ENCODE assay signal across 12 cellular contexts in the genomic region with DNA sequence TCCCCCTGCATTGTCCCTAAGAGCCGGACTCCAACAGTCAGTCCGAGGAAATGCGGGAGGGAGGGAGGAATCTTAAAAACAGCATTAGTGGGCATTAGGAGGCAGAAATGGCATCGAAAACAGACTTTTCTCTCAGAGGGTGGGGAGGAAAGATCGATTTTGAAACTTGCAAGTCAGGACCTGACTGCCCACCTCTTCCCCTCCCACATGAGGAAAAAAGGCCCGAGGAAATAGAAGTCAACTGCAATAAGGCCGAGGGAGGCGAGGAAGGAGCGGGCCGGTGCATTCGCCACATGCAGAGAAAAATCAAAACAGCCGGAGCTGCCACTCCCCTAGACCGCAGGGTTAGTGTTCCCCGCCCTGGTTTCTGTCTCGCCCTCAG. TPM values are rescaled to one million over a fixed set of nuclear protein-coding genes. Genes with fewer than 3 reads are reported as not detected.
A peak's percentile ranks its signal among the peaks of the same experiment; 100 is the strongest.
DNase-seq lines count a peak whose midpoint lies in the region; ATAC-seq, FAIRE-seq and TF ChIP-seq lines count a peak whose summit lies in the region.
"Had no signal": no experiment of that assay in that cellular context is flagged by ENCODE, and none has a peak within 500 bp of the region (broad histone marks: within the 10 kb centered on the region; RNA-seq: fewer than 3 reads in every experiment).

No MANE protein-coding gene starts in this region.

- H3K36me3 Mint-ChIP-seq in GM23338 (ENCODE audit: low read depth) (no peaks in the 10 kb centered on the region), brain (no peaks in the 10 kb centered on the region), neural crest cell (ENCODE audit: low read depth) (peaks cover 2% of the 10 kb centered on the region)

- H4K20me1 ChIP-seq in GM23338 (replicated peaks; ENCODE audit: insufficient read depth), result peaks cover 35% of the 10 kb centered on the region

- H3K4me3 ChIP-seq in BE2C (ENCODE audit: low read depth, low read length) (peak overlapping the region; percentile 10; the same call in 1 of the 2 replicates), GM23338 (no peak overlapping the region), small intestine (ENCODE audit: low read depth in 1 of 2, low read length in 2 of 2) (peak overlapping the region in 1 of 2 donors; percentile 31)

- H3K9me3 ChIP-seq in BE2C, result peaks cover 4% of the 10 kb centered on the region
- no peaks in the 10 kb centered on the region for H3K9me3 ChIP-seq in small intestine (ENCODE audit: control insufficient read depth, low read depth)

- no peak for TF ChIP-seq CTCF in BE2C (IDR thresholded peaks at IDR 0.05; ENCODE audit: low read depth, low read length)
- no peak for TF ChIP-seq CTCF in GM23338 (conservative IDR thresholded peaks at IDR 0.05; ENCODE audit: low read depth in 2 of 2)
- no peak for TF ChIP-seq CTCF in brain (conservative IDR thresholded peaks at IDR 0.05)
- no peak for TF ChIP-seq CTCF in neural crest cell (conservative IDR thresholded peaks at IDR 0.05)

- H3K27ac Mint-ChIP-seq in GM23338, result no peak overlapping the region
- peak overlapping the region in 2 of 5 experiments; percentile 82 to 94 for H3K27ac Mint-ChIP-seq in brain
- H3K27ac Mint-ChIP-seq in neural crest cell (ENCODE audit: unreplicated experiment), result no peak overlapping the region
- H3K27ac Mint-ChIP-seq: activated T-helper 2 cell treated with anti-CD3 and anti-CD28 coated beads, Interferon-gamma antibody, Interleukin-2, Interleukin-4, amounts not matched to agents 10 μg/mL and 5 μg/mL and 100 μg/mL, durations not matched to agents 14 hours and 24 hours and 36 hours; endodermal cell had no signal

- H3K9me3 Mint-ChIP-seq in GM23338 (peaks cover 15% of the 10 kb centered on the region), brain (peaks cover 0 to 8% (median under 1%) of the 10 kb centered on the region in 5 experiments), neural crest cell (no peaks in the 10 kb centered on the region)
- H3K9me3 Mint-ChIP-seq: activated T-helper 2 cell treated with anti-CD3 and anti-CD28 coated beads, Interferon-gamma antibody, Interleukin-2, Interleukin-4, amounts not matched to agents 10 μg/mL and 5 μg/mL and 100 μg/mL, durations not matched to agents 14 hours and 24 hours and 36 hours; endodermal cell had no signal

- H3K27me3 ChIP-seq in BE2C, result peaks cover 100% of the 10 kb centered on the region
- peaks cover 100% of the 10 kb centered on the region for H3K27me3 ChIP-seq in GM23338 (ENCODE audit: insufficient read depth)
- peaks cover 35 to 72% of the 10 kb centered on the region in 2 donors for H3K27me3 ChIP-seq in small intestine (ENCODE audit: control insufficient read depth in 2 of 2, insufficient read depth in 2 of 2, low read length in 2 of 2)

- no peak for FAIRE-seq in small intestine (lab: Jason Lieb, UNC)
- FAIRE-seq: GM18507 had no signal

- WGBS in small intestine, 3 donors, result 2 to 3% (median 3%) methylated on average over 15 of the region's 15 CpGs

- H3K4me2 ChIP-seq in GM23338, result 0 out of 2 replicates have a peak overlapping the region, but pooled peaks have one; percentile 29

- H3K36me3 ChIP-seq in BE2C (no peaks in the 10 kb centered on the region), GM23338 (ENCODE audit: insufficient read depth) (no peaks in the 10 kb centered on the region), small intestine (ENCODE audit: control insufficient read depth in 2 of 2, insufficient read depth in 2 of 2, low read length in 2 of 2) (no peaks in the 10 kb centered on the region)

- H3K79me2 ChIP-seq in GM23338 (replicated peaks; ENCODE audit: insufficient read depth), result no peaks in the 10 kb centered on the region

- H3K4me1 ChIP-seq in BE2C (no peaks in the 10 kb centered on the region), GM23338 (ENCODE audit: insufficient read depth) (peaks cover 45% of the 10 kb centered on the region), small intestine (ENCODE audit: control insufficient read depth in 2 of 2, insufficient read depth in 1 of 2, low read depth in 1 of 2, low read length in 1 of 2) (peaks cover 0 to 10% of the 10 kb centered on the region in 2 donors)

- peaks cover 5% of the 10 kb centered on the region; the same call in 1 of the 2 replicates for H3F3A ChIP-seq in GM23338 (replicated peaks; ENCODE audit: low read depth)

- no peak overlapping the region for H2AFZ ChIP-seq in GM23338

- H3K4me1 Mint-ChIP-seq in GM23338, result peaks cover 45% of the 10 kb centered on the region
- peaks cover 61% of the 10 kb centered on the region for H3K4me1 Mint-ChIP-seq in brain
- H3K4me1 Mint-ChIP-seq in neural crest cell, result peaks cover 34% of the 10 kb centered on the region

- H3K27me3 Mint-ChIP-seq in GM23338 (ENCODE audit: insufficient read depth, low read depth, poor library complexity), result peaks cover 93% of the 10 kb centered on the region
- peaks cover 98% of the 10 kb centered on the region for H3K27me3 Mint-ChIP-seq in brain
- peaks cover 95% of the 10 kb centered on the region for H3K27me3 Mint-ChIP-seq in neural crest cell (ENCODE audit: low read depth)

- DNase-seq in BE2C (no peak), GM23338 (ENCODE audit: low spot score) (peak; percentile 29), neural crest cell (ENCODE audit: low read depth, low spot score) (no peak), small intestine (no peak), KG1 (lab: John Stamatoyannopoulos, UW) (no peak), epidermal melanocyte (ENCODE audit: insufficient read length, low spot score) (no peak)
- no peak for DNase-seq in stimulated activated CD4-positive, alpha-beta T cell treated with anti-CD3 and anti-CD28 coated beads, Interleukin-4, amount 100 ng/mL, for 4 hours

- H3K27ac ChIP-seq in GM23338 (ENCODE audit: low read depth), result no peak overlapping the region
- H3K27ac ChIP-seq in small intestine (ENCODE audit: low read depth in 1 of 2, low read length in 1 of 2), result no peak overlapping the region

- no peak for ATAC-seq in GM23338

- no peaks in the 10 kb centered on the region for H3K9me2 ChIP-seq in GM23338 (ENCODE audit: insufficient read depth)

- H3K4me3 Mint-ChIP-seq in GM23338 (peak overlapping the region; percentile 18; the same call in 1 of the 3 replicates), brain (peak overlapping the region in 4 of 5 experiments; percentile 41 to 83 (median 64)), neural crest cell (peak overlapping the region; percentile 70)
- H3K4me3 Mint-ChIP-seq: endodermal cell had no signal

TF ChIP-seq in GM23338, 12 proteins besides CTCF, POLR2A, EP300 and RAD21 (continues in another document):
- TF ChIP-seq ZNF114 (CRISPR knock-in tag; IDR thresholded peaks at IDR 0.05) (no peak), NANOG (IDR thresholded peaks at IDR 0.05; ENCODE audit: borderline replicate concordance) (no peak), CREB1 (CRISPR knock-in tag; IDR thresholded peaks at IDR 0.05; ENCODE audit: low read depth) (no peak), EZH2 (IDR thresholded peaks at IDR 0.05; ENCODE audit: low read depth, unreplicated experiment) (no peak), POLR2AphosphoS5 (IDR thresholded peaks at IDR 0.05; ENCODE audit: low read depth) (no peak)
- TF ChIP-seq, protein P1, sequence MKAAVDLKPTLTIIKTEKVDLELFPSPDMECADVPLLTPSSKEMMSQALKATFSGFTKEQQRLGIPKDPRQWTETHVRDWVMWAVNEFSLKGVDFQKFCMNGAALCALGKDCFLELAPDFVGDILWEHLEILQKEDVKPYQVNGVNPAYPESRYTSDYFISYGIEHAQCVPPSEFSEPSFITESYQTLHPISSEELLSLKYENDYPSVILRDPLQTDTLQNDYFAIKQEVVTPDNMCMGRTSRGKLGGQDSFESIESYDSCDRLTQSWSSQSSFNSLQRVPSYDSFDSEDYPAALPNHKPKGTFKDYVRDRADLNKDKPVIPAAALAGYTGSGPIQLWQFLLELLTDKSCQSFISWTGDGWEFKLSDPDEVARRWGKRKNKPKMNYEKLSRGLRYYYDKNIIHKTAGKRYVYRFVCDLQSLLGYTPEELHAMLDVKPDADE (IDR thresholded peaks at IDR 0.05), result no peak

RNA-seq across cellular contexts. Expression of a gene that starts 2.8 kb away (rescaled TPM):
- polyA plus RNA-seq in BE2C (2012; ENCODE audit: insufficient read depth, insufficient read length, low read depth), result not detected
- not detected in 2 replicates for total RNA-seq in GM23338 (2014; rRNA removed; shearing (Covaris generic))
- not detected in 2 replicates for polyA plus RNA-seq in GM23338 (2016; fragmentation: Nextera tagmentation; extraction: Ambion mirVana)
- not detected for polyA plus RNA-seq in brain (ENCODE audit: insufficient read depth, low read depth, low replicate concordance)
- total RNA-seq in neural crest cell, result 1.0 and 1.1 TPM in 2 replicates
- not detected for polyA plus RNA-seq in small intestine
- total RNA-seq: activated T-helper 2 cell treated with anti-CD3 and anti-CD28 coated beads, Interferon-gamma antibody, Interleukin-2, Interleukin-4, amounts not matched to agents 10 μg/mL and 5 μg/mL and 100 μg/mL, durations not matched to agents 14 hours and 24 hours and 36 hours; endodermal cell; posterior vena cava had no signal

Comparison
In these comparisons a context has a peak if more than half of its experiments do, and no peak if none do; other contexts are left out.
1. H3K4me3 Mint-ChIP-seq: peak in every context shown above with its lines; median percentile 70 in neural crest cell; 64 in brain; 18 in GM23338.